1 cellular context compared by ENCODE assay signal in the genomic region with DNA sequence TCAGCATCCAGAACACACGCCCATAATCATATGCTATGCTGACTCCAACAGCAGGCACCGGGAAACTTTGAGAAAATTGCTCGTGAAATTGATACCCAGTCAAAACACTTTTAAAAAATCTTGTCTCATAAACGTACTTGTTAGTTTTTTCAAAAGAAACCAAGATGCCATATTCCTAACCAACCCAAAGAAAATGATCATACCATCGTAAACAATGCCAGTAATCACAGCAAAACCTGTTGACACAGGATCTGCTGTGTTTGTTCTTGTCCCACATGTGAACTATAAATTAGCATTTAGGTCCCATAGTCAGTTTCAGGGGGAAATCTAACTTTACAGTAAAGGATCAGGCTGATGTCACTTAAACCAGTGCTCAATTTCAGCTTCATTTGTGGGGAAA.
A peak's percentile ranks its signal among the peaks of the same experiment; 100 is the strongest.
TF ChIP-seq lines count a peak whose summit lies in the region.

No MANE protein-coding gene starts in this region.

TF ChIP-seq in HEK293, 187 proteins besides CTCF, POLR2A, EP300 and RAD21 (continued from another document and continues in another):
- TF ChIP-seq PRDM2 (tag by site-specific recombination; IDR thresholded peaks at IDR 0.05; ENCODE audit: borderline replicate concordance): no peak
- no peak for TF ChIP-seq ZNF133 (tag by site-specific recombination; IDR thresholded peaks at IDR 0.05)
- 0 out of 2 replicates have a peak, but pooled peaks have one; percentile 40 for TF ChIP-seq ZNF792 (tag by site-specific recombination; IDR thresholded peaks at IDR 0.05)
- TF ChIP-seq, protein P1, sequence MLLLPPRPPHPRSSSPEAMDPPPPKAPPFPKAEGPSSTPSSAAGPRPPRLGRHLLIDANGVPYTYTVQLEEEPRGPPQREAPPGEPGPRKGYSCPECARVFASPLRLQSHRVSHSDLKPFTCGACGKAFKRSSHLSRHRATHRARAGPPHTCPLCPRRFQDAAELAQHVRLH (tag by site-specific recombination; IDR thresholded peaks at IDR 0.05): peak; percentile 90
- no peak for TF ChIP-seq ZNF416 (tag by site-specific recombination; IDR thresholded peaks at IDR 0.05)
- TF ChIP-seq ZNF394 (tag by site-specific recombination; IDR thresholded peaks at IDR 0.05; ENCODE audit: borderline replicate concordance): peak; percentile 51; the same call in 1 of the 2 replicates
- TF ChIP-seq, protein P2, sequence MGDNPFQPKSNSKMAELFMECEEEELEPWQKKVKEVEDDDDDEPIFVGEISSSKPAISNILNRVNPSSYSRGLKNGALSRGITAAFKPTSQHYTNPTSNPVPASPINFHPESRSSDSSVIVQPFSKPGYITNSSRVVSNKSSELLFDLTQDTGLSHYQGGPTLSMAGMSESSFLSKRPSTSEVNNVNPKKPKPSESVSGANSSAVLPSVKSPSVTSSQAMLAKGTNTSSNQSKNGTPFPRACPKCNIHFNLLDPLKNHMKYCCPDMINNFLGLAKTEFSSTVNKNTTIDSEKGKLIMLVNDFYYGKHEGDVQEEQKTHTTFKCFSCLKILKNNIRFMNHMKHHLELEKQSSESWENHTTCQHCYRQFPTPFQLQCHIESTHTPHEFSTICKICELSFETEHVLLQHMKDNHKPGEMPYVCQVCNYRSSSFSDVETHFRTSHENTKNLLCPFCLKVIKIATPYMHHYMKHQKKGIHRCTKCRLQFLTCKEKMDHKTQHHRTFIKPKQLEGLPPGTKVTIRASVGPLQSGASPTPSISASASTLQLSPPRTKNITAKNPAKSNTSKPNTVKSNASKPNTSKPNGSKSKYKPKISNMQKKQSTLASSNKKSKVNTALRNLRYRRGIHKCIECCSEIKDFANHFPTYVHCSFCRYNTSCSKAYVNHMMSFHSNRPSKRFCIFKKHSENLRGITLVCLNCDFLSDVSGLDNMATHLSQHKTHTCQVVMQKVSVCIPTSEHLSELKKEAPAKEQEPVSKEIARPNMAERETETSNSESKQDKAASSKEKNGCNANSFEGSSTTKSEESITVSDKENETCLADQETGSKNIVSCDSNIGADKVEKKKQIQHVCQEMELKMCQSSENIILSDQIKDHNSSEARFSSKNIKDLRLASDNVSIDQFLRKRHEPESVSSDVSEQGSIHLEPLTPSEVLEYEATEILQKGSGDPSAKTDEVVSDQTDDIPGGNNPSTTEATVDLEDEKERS (tag by site-specific recombination; IDR thresholded peaks at IDR 0.05): no peak
- no peak for TF ChIP-seq ZNF280C (tag by site-specific recombination; IDR thresholded peaks at IDR 0.05)
- no peak for TF ChIP-seq PRDM1 (tag by site-specific recombination; IDR thresholded peaks at IDR 0.05)
- TF ChIP-seq ZNF223 (tag by site-specific recombination; IDR thresholded peaks at IDR 0.05): no peak
- peak; percentile 76 for TF ChIP-seq GLIS1 (tag by site-specific recombination; IDR thresholded peaks at IDR 0.05)
- no peak for TF ChIP-seq ZNF426 (tag by site-specific recombination; IDR thresholded peaks at IDR 0.05)
- TF ChIP-seq ZNF660 (tag by site-specific recombination; IDR thresholded peaks at IDR 0.05): no peak
- no peak for TF ChIP-seq ZNF645 (tag by site-specific recombination; IDR thresholded peaks at IDR 0.05)
- no peak for TF ChIP-seq ZFHX2 (tag by site-specific recombination; conservative IDR thresholded peaks at IDR 0.05)
- TF ChIP-seq FEZF1 (tag by site-specific recombination; IDR thresholded peaks at IDR 0.05): peak; percentile 98
- 0 out of 2 replicates have a peak, but pooled peaks have one; percentile 25 for TF ChIP-seq ZNF146 (tag by site-specific recombination; IDR thresholded peaks at IDR 0.05)
- TF ChIP-seq, protein P3, sequence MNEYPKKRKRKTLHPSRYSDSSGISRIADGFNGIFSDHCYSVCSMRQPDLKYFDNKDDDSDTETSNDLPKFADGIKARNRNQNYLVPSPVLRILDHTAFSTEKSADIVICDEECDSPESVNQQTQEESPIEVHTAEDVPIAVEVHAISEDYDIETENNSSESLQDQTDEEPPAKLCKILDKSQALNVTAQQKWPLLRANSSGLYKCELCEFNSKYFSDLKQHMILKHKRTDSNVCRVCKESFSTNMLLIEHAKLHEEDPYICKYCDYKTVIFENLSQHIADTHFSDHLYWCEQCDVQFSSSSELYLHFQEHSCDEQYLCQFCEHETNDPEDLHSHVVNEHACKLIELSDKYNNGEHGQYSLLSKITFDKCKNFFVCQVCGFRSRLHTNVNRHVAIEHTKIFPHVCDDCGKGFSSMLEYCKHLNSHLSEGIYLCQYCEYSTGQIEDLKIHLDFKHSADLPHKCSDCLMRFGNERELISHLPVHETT (tag by site-specific recombination; IDR thresholded peaks at IDR 0.05): peak; percentile 75; the same call in 1 of the 2 replicates
- TF ChIP-seq OSR2 (tag by site-specific recombination; IDR thresholded peaks at IDR 0.05): peak; percentile 83
- peak; percentile 60; the same call in 1 of the 2 replicates for TF ChIP-seq ZNF362 (tag by site-specific recombination; IDR thresholded peaks at IDR 0.05)
- TF ChIP-seq ZBTB49 (tag by site-specific recombination; IDR thresholded peaks at IDR 0.05; ENCODE audit: low read depth): no peak
- no peak for TF ChIP-seq ZNF112 (tag by site-specific recombination; IDR thresholded peaks at IDR 0.05)
- no peak for TF ChIP-seq ZNF202 (tag by site-specific recombination; IDR thresholded peaks at IDR 0.05; ENCODE audit: borderline replicate concordance)
- TF ChIP-seq ZNF707 (tag by site-specific recombination; IDR thresholded peaks at IDR 0.05): no peak
- TF ChIP-seq ZNF560 (tag by site-specific recombination; IDR thresholded peaks at IDR 0.05; ENCODE audit: borderline replicate concordance): no peak
- no peak for TF ChIP-seq ZFP3 (tag by site-specific recombination; IDR thresholded peaks at IDR 0.05; ENCODE audit: low read depth)
- no peak for TF ChIP-seq ZNF510 (tag by site-specific recombination; IDR thresholded peaks at IDR 0.05; ENCODE audit: insufficient replicate concordance)
- no peak for TF ChIP-seq ZNF791 (tag by site-specific recombination; IDR thresholded peaks at IDR 0.05)
- no peak; the same call in 1 of the 2 replicates for TF ChIP-seq SP7 (tag by site-specific recombination; IDR thresholded peaks at IDR 0.05)
- no peak for TF ChIP-seq ZBTB48 (tag by site-specific recombination; IDR thresholded peaks at IDR 0.05)
- no peak for TF ChIP-seq BCL11B (tag by site-specific recombination; IDR thresholded peaks at IDR 0.05; ENCODE audit: low read depth)
- TF ChIP-seq EGR2 (tag by site-specific recombination; IDR thresholded peaks at IDR 0.05; ENCODE audit: low read depth): no peak
- TF ChIP-seq ZNF366 (tag by site-specific recombination; conservative IDR thresholded peaks at IDR 0.05): peak; percentile 74
- TF ChIP-seq OVOL3 (tag by site-specific recombination; IDR thresholded peaks at IDR 0.05): 0 out of 2 replicates have a peak, but pooled peaks have one; percentile 62
- no peak for TF ChIP-seq INSM2 (tag by site-specific recombination; IDR thresholded peaks at IDR 0.05)
- TF ChIP-seq ZNF140 (tag by site-specific recombination; IDR thresholded peaks at IDR 0.05): no peak
- no peak for TF ChIP-seq SP3 (tag by site-specific recombination; IDR thresholded peaks at IDR 0.05)
- no peak for TF ChIP-seq ZNF350 (tag by site-specific recombination; IDR thresholded peaks at IDR 0.05)
- no peak for TF ChIP-seq ZNF777 (tag by site-specific recombination; IDR thresholded peaks at IDR 0.05; ENCODE audit: borderline replicate concordance)
- peak; percentile 62 for TF ChIP-seq ZBTB17 (tag by site-specific recombination; IDR thresholded peaks at IDR 0.05)
- no peak for TF ChIP-seq ZNF114 (tag by site-specific recombination; IDR thresholded peaks at IDR 0.05)
